Comparison of ENCODE assay signal across 29 cellular contexts in the genomic region with DNA sequence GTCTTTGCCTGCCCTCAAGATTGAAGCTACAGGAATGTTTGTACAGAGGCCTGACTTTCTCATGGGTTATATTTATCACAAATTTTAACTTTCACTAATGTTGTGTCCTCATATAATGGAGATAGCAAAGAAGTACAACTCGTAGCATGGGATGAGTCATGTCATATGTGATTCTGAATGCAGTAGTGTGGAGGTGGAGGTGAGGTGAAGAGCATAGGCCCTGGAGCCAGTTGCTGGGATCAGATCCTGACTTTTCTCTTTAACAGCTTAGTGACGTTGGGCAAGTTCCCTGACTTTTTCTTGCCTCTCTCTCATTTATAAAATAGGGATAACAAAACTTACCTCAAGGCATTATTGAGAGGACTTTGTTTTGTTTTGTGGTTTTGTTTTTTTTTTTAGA.
"Had no signal": no experiment of that assay in that cellular context is flagged by ENCODE, and none has a peak within 500 bp of the region (broad histone marks: within the 10 kb centered on the region; RNA-seq: fewer than 3 reads in every experiment).

No MANE protein-coding gene starts in this region.

- H3K9me3 Mint-ChIP-seq: natural killer cell; neural progenitor cell; stimulated activated effector memory CD8-positive, alpha-beta T cell treated with anti-CD3 and anti-CD28 coated beads, Interleukin-12 subunit alpha, Interleukin-12 subunit beta, amount 100 ng/mL, for 72 hours; stimulated activated naive CD8-positive, alpha-beta T cell treated with anti-CD3 and anti-CD28 coated beads, Interleukin-15, Interleukin-2, amounts not matched to agents 100 ng/mL and 50 ng/mL, for 24 hours had no signal

- FAIRE-seq: small intestine, urothelium cell line had no signal

- H3K27me3 Mint-ChIP-seq: progenitor cell of endocrine pancreas; stimulated activated naive B cell treated with anti-CD40 and anti-IgM and Interleukin-4, amounts not matched to agents 10 μg/mL and 1 μg/mL and 100 μg/mL, for 72 hours had no signal

- H3K79me2 ChIP-seq: parathyroid adenoma had no signal

- H3K4me1 Mint-ChIP-seq: natural killer cell; nephron; neural progenitor cell; stimulated activated effector memory CD8-positive, alpha-beta T cell treated with anti-CD3 and anti-CD28 coated beads, Interleukin-12 subunit alpha, Interleukin-12 subunit beta, amount 100 ng/mL, for 72 hours had no signal

- H3K27ac ChIP-seq: neural progenitor cell, ovary, parathyroid adenoma, psoas muscle, right lobe of liver, sigmoid colon, stomach, thoracic aorta, thyroid gland, tibial nerve, upper lobe of left lung, vagina had no signal

- H2AFZ ChIP-seq: neural progenitor cell, parathyroid adenoma had no signal

- H3K27ac Mint-ChIP-seq: natural killer cell; nephron; neural progenitor cell; progenitor cell of endocrine pancreas; stimulated activated effector memory CD8-positive, alpha-beta T cell treated with anti-CD3 and anti-CD28 coated beads, Interleukin-12 subunit alpha, Interleukin-12 subunit beta, amount 100 ng/mL, for 72 hours; stimulated activated naive B cell treated with anti-CD40 and anti-IgM and Interleukin-4, amounts not matched to agents 10 μg/mL and 1 μg/mL and 100 μg/mL, for 72 hours; stimulated activated naive CD8-positive, alpha-beta T cell treated with anti-CD3 and anti-CD28 coated beads, Interleukin-15, Interleukin-2, amounts not matched to agents 100 ng/mL and 50 ng/mL, for 24 hours had no signal

- H3K4me2 ChIP-seq: neural progenitor cell had no signal

- H3K36me3 ChIP-seq: neural progenitor cell, ovary, right lobe of liver, sigmoid colon, stomach, thoracic aorta, thyroid gland, tibial nerve, upper lobe of left lung, vagina had no signal

- H3K9ac ChIP-seq: neural progenitor cell, parathyroid adenoma had no signal

- ATAC-seq: natural killer cell; psoas muscle; right cardiac atrium; right lobe of liver; stimulated activated effector memory CD8-positive, alpha-beta T cell treated with anti-CD3 and anti-CD28 coated beads, Interleukin-12 subunit alpha, Interleukin-12 subunit beta, amount 100 ng/mL, for 72 hours; stimulated activated naive B cell treated with anti-CD40 and anti-IgM and Interleukin-4, amounts not matched to agents 10 μg/mL and 1 μg/mL and 100 μg/mL, for 72 hours had no signal

- H3K4me1 ChIP-seq: neural progenitor cell, parathyroid adenoma, psoas muscle, right lobe of liver, sigmoid colon, stomach, thyroid gland, tibial nerve, upper lobe of left lung, vagina had no signal

- H3K9me3 ChIP-seq: ovary, psoas muscle, right lobe of liver, sigmoid colon, stomach, thoracic aorta, thyroid gland, tibial nerve, upper lobe of left lung, vagina had no signal

- H3K36me3 Mint-ChIP-seq: natural killer cell; neural progenitor cell; stimulated activated effector memory CD8-positive, alpha-beta T cell treated with anti-CD3 and anti-CD28 coated beads, Interleukin-12 subunit alpha, Interleukin-12 subunit beta, amount 100 ng/mL, for 72 hours had no signal

- H3K4me3 Mint-ChIP-seq: natural killer cell; nephron; neural progenitor cell; stimulated activated effector memory CD8-positive, alpha-beta T cell treated with anti-CD3 and anti-CD28 coated beads, Interleukin-12 subunit alpha, Interleukin-12 subunit beta, amount 100 ng/mL, for 72 hours; stimulated activated naive B cell treated with anti-CD40 and anti-IgM and Interleukin-4, amounts not matched to agents 10 μg/mL and 1 μg/mL and 100 μg/mL, for 72 hours; stimulated activated naive CD8-positive, alpha-beta T cell treated with anti-CD3 and anti-CD28 coated beads, Interleukin-15, Interleukin-2, amounts not matched to agents 100 ng/mL and 50 ng/mL, for 24 hours had no signal

- H3K27me3 ChIP-seq: neural progenitor cell, ovary, right lobe of liver, sigmoid colon, stomach, thyroid gland, tibial nerve, upper lobe of left lung, vagina had no signal

- H3K4me3 ChIP-seq: neural progenitor cell, ovary, psoas muscle, right lobe of liver, sigmoid colon, stomach, thoracic aorta, thyroid gland, tibial nerve, upper lobe of left lung, vagina had no signal

- DNase-seq: natural killer cell; occipital lobe; ovary; posterior cingulate gyrus; psoas muscle; right cardiac atrium; right lobe of liver; sigmoid colon; small intestine; stimulated activated CD4-positive, alpha-beta T cell treated with anti-CD3 and anti-CD28 coated beads, Interleukin-15, amount 100 ng/mL, for 24 hours; stimulated activated CD4-positive, alpha-beta T cell treated with anti-CD3 and anti-CD28 coated beads, Interleukin-2, amount 100 ng/mL, for 24 hours; stimulated activated CD4-positive, alpha-beta T cell treated with anti-CD3 and anti-CD28 coated beads, Interleukin-2, amount 100 ng/mL, for 48 hours; stimulated activated CD4-positive, alpha-beta T cell treated with anti-CD3 and anti-CD28 coated beads, Interleukin-4, amount 100 ng/mL, for 24 hours; stimulated activated naive B cell treated with anti-CD40 and anti-IgM and Interleukin-4, amounts not matched to agents 10 μg/mL and 1 μg/mL and 100 μg/mL, for 72 hours; stimulated activated naive CD4-positive, alpha-beta T cell treated with Interleukin-2 at 50 U/mL for 16 hours; stomach; thyroid gland; trophoblast cell; upper lobe of left lung had no signal
